ENCODE assay signal across 20 cellular contexts in the genomic region with DNA sequence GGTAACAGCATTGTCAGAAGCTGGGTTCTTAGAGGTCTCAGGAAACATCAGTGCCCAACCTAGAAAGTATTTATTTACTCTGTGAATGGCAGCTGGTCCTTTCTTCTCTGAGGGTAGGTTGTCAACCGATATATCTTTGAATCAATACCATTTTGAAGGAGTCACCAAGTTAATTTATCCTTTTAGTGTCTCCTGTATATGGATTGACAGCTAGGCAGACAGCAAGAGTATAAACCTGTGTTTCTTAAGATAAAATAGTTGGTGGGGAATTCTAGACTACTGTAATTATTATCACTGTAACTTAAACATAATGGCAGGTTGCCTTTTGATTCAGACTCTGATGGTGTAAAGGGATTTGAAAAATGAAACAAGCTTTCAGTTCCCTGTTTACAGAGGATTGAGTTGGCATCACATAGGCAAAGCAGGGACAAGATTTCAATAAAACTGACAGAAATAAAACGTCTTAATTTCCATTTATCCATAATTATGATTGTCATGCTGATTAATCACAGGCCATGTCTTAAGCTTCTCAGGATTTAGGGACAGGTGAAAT.
A peak's percentile ranks its signal among the peaks of the same experiment; 100 is the strongest.
DNase-seq lines count a peak whose midpoint lies in the region; ATAC-seq and TF ChIP-seq lines count a peak whose summit lies in the region.
"Had no signal": no experiment of that assay in that cellular context is flagged by ENCODE, and none has a peak within 500 bp of the region (broad histone marks: within the 10 kb centered on the region; RNA-seq: fewer than 3 reads in every experiment).

No MANE protein-coding gene starts in this region.

- no peak overlapping the region for H3K4me3 ChIP-seq in lower lobe of right lung
- H3K4me3 ChIP-seq in upper lobe of right lung: no peak overlapping the region
- H3K4me3 ChIP-seq: GM23248, Peyer's patch had no signal

- TF ChIP-seq CTCF in glutamatergic neuron (IDR thresholded peaks at IDR 0.05; ENCODE audit: partially characterized antibody, unreplicated experiment): no peak
- TF ChIP-seq CTCF in lower lobe of right lung (IDR thresholded peaks at IDR 0.05): no peak
- no peak for TF ChIP-seq CTCF in upper lobe of right lung (IDR thresholded peaks at IDR 0.05)

- H3K27ac Mint-ChIP-seq in glutamatergic neuron (ENCODE audit: unreplicated experiment): peak overlapping the region; percentile 80
- H3K27ac Mint-ChIP-seq: CD4-positive, alpha-beta memory T cell had no signal

- H3K27me3 ChIP-seq in lower lobe of right lung (ENCODE audit: low read depth) (no peaks in the 10 kb centered on the region), upper lobe of right lung (no peaks in the 10 kb centered on the region)
- H3K27me3 ChIP-seq: BE2C, Peyer's patch had no signal

- no peaks in the 10 kb centered on the region for H3K27me3 Mint-ChIP-seq in glutamatergic neuron (ENCODE audit: unreplicated experiment)
- H3K27me3 Mint-ChIP-seq: CD4-positive, alpha-beta memory T cell had no signal

- H3K9me3 ChIP-seq in lower lobe of right lung: no peaks in the 10 kb centered on the region
- no peaks in the 10 kb centered on the region for H3K9me3 ChIP-seq in upper lobe of right lung
- H3K9me3 ChIP-seq: BE2C, Peyer's patch had no signal

- H3K4me1 ChIP-seq in lower lobe of right lung (no peaks in the 10 kb centered on the region), upper lobe of right lung (no peaks in the 10 kb centered on the region)
- H3K4me1 ChIP-seq: Peyer's patch had no signal

- DNase-seq in NCI-H1417 (lab: John Stamatoyannopoulos, UW): peak in 2 of 3 experiments; percentile 2 to 54
- DNase-seq in NCI-H1417 treated with DMSO at 0.1 percent for 48 hours (lab: John Stamatoyannopoulos, UW): no peak
- DNase-seq in NCI-H2227 treated with DMSO at 0.1 percent for 48 hours (lab: John Stamatoyannopoulos, UW): peak; percentile 56
- no peak for DNase-seq in glutamatergic neuron
- no peak for DNase-seq in lower lobe of right lung
- no peak for DNase-seq in upper lobe of right lung
- DNase-seq in nucleus accumbens (lab: John Stamatoyannopoulos, UW): no peak
- DNase-seq: 8988T; BE2C; CD4-positive, alpha-beta memory T cell; GF-D8; GM23248; HCEC 1CT; NCI-H2029 treated with DMSO at 0.1 percent for 48 hours; NCI-H226; NCI-H82; Peyer's patch; Right ventricle myocardium superior had no signal

- no peaks in the 10 kb centered on the region for H3K36me3 ChIP-seq in lower lobe of right lung
- no peaks in the 10 kb centered on the region for H3K36me3 ChIP-seq in upper lobe of right lung
- H3K36me3 ChIP-seq: BE2C, Peyer's patch had no signal

- ATAC-seq in GM18870 (IDR thresholded peaks at IDR 0.05; ENCODE audit: unreplicated experiment) (peak; percentile 55), lower lobe of right lung (no peak), upper lobe of right lung (no peak)
- ATAC-seq: SK-N-SH treated with all-trans-retinoic acid at 6 μM for 48 hours had no signal

- H3K4me3 Mint-ChIP-seq in glutamatergic neuron (ENCODE audit: unreplicated experiment): peak overlapping the region; percentile 8
- H3K4me3 Mint-ChIP-seq: CD4-positive, alpha-beta memory T cell had no signal

- no peaks in the 10 kb centered on the region for H3K36me3 Mint-ChIP-seq in glutamatergic neuron (ENCODE audit: unreplicated experiment)
- H3K36me3 Mint-ChIP-seq: CD4-positive, alpha-beta memory T cell had no signal

- H3K9me3 Mint-ChIP-seq in glutamatergic neuron (ENCODE audit: unreplicated experiment): peaks cover 2% of the 10 kb centered on the region

- peaks cover 19% of the 10 kb centered on the region for H3K4me1 Mint-ChIP-seq in glutamatergic neuron (ENCODE audit: low read depth, unreplicated experiment)
- H3K4me1 Mint-ChIP-seq: CD4-positive, alpha-beta memory T cell had no signal

- H3K27ac ChIP-seq in lower lobe of right lung: no peak overlapping the region
- H3K27ac ChIP-seq in upper lobe of right lung: no peak overlapping the region
- H3K27ac ChIP-seq: GM23248, Peyer's patch had no signal

- intact Hi-C loops in lower lobe of right lung (cut with DNase I) (no loop called here), upper lobe of right lung (cut with DNase I) (no loop called here)

Comparison
In these comparisons a context has a peak if more than half of its experiments do, and no peak if none do; other contexts are left out.
1. DNase-seq: peak in NCI-H1417 (2 of 3) and NCI-H2227 treated with DMSO at 0.1 percent for 48 hours (single experiment); none in NCI-H1417 treated with DMSO at 0.1 percent for 48 hours (single experiment), glutamatergic neuron (single experiment), lower lobe of right lung (single experiment), upper lobe of right lung (single experiment) and nucleus accumbens (0 of 56).